In the genomic region with DNA sequence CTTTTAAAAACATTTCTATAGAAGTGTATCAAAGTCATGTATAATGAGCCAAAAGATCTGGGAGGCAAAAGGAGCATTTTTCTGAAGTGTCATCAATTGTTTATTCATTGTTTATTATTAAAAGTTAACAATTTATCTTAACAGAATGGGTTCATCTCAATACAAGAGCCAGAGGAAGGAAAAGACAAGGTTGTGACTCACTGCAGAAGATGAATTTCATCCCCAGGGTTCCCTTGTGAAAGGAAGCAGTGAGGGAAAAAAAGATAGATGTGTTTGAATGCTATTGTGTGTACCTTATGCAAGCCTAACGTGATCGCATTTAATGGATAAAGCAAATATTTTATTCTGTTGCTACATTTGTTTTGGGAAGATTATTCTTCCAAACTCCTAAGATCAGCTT, we compare ENCODE assay signal across 27 cellular contexts.
A peak's percentile ranks its signal among the peaks of the same experiment; 100 is the strongest.
DNase-seq lines count a peak whose midpoint lies in the region; ATAC-seq, FAIRE-seq and TF ChIP-seq lines count a peak whose summit lies in the region.
"Had no signal": no experiment of that assay in that cellular context is flagged by ENCODE, and none has a peak within 500 bp of the region (broad histone marks: within the 10 kb centered on the region; RNA-seq: fewer than 3 reads in every experiment).

No MANE protein-coding gene starts in this region.

- peaks cover 4% of the 10 kb centered on the region for H3K36me3 Mint-ChIP-seq in astrocyte (ENCODE audit: low read depth, unreplicated experiment)
- no peaks in the 10 kb centered on the region for H3K36me3 Mint-ChIP-seq in activated CD8-positive, alpha-beta T cell treated with anti-CD3 and anti-CD28 coated beads for 36 hours (ENCODE audit: low read depth)

- TF ChIP-seq CTCF in astrocyte (IDR thresholded peaks at IDR 0.05; ENCODE audit: insufficient read depth, low read depth, low read length) (no peak), fibroblast of lung (conservative IDR thresholded peaks at IDR 0.05 in 1 of 2, IDR thresholded peaks at IDR 0.05 in 1 of 2; ENCODE audit: low read depth in 1 of 2, low read length in 2 of 2) (no peak)
- no peak for TF ChIP-seq CTCF in activated CD8-positive, alpha-beta T cell treated with anti-CD3 and anti-CD28 coated beads for 36 hours (IDR thresholded peaks at IDR 0.05)

- WGBS in GM23248 (ENCODE audit: low coverage in 1 of 2, low lambda C conversion rate in 2 of 2, missing lambda C conversion rate in 2 of 2), 2 experiments: 86 to 96% methylated on average over 2 of the region's 2 CpGs

- H3K27me3 ChIP-seq in GM23248 (replicated peaks; ENCODE audit: insufficient read depth): 0 out of 2 replicates have a peak, but pooled peaks cover 4% of the 10 kb centered on the region
- H3K27me3 ChIP-seq in astrocyte (ENCODE audit: insufficient read depth, low read length): no peaks in the 10 kb centered on the region
- H3K27me3 ChIP-seq in fibroblast of lung (ENCODE audit: control insufficient read depth, insufficient read depth, low read length): no peaks in the 10 kb centered on the region
- H3K27me3 ChIP-seq: BLaER1 treated with 17β-estradiol and CSF1 and Interleukin-3, amounts not matched to agents 10 nM and 100 nM; SJCRH30 had no signal

- CTCF ChIA-PET in activated CD8-positive, alpha-beta T cell treated with anti-CD3 and anti-CD28 coated beads for 36 hours (lab: Charles Lee): interaction anchor here (1.1 kb wide), 1 partner anchor 12 kb away, joined by 3 read pairs; no protein-coding TSS in a partner anchor

- H3K4me3 ChIP-seq in GM23248: no peak overlapping the region
- no peak overlapping the region for H3K4me3 ChIP-seq in astrocyte (ENCODE audit: insufficient read depth, low read depth, low read length)
- no peak overlapping the region for H3K4me3 ChIP-seq in fibroblast of lung (replicated peaks in 1 of 4; ENCODE audit: control extremely low read depth in 1 of 4, insufficient read depth in 1 of 4, low read depth in 3 of 4, low read length in 4 of 4)
- H3K4me3 ChIP-seq: BLaER1 treated with 17β-estradiol and CSF1 and Interleukin-3, amounts not matched to agents 10 nM and 100 nM; HAP-1; PC-9; SJCRH30 had no signal

- H3K27ac ChIP-seq in GM23248: no peak overlapping the region
- H3K27ac ChIP-seq in astrocyte (ENCODE audit: low read depth, low read length): no peak overlapping the region
- H3K27ac ChIP-seq in fibroblast of lung (ENCODE audit: insufficient read depth, low read length): no peak overlapping the region
- H3K27ac ChIP-seq: BLaER1 treated with 17β-estradiol and CSF1 and Interleukin-3, amounts not matched to agents 10 nM and 100 nM; HL-60; PC-9; SJCRH30 had no signal

- H3K4me1 Mint-ChIP-seq in astrocyte (ENCODE audit: low read depth, unreplicated experiment): no peaks in the 10 kb centered on the region
- H3K4me1 Mint-ChIP-seq in activated CD8-positive, alpha-beta T cell treated with anti-CD3 and anti-CD28 coated beads for 36 hours (ENCODE audit: low read depth): no peaks in the 10 kb centered on the region

- H3K9ac ChIP-seq in GM23248: no peak overlapping the region
- no peak overlapping the region for H3K9ac ChIP-seq in astrocyte (ENCODE audit: low read length)
- H3K9ac ChIP-seq in fibroblast of lung (ENCODE audit: insufficient read depth, low read length): no peak overlapping the region
- H3K9ac ChIP-seq: BLaER1 treated with 17β-estradiol and CSF1 and Interleukin-3, amounts not matched to agents 10 nM and 100 nM had no signal

- no peaks in the 10 kb centered on the region for H3K9me2 ChIP-seq in GM23248 (ENCODE audit: insufficient read depth)

- intact Hi-C loops in activated CD8-positive, alpha-beta T cell treated with anti-CD3 and anti-CD28 coated beads for 36 hours (cut with micrococcal nuclease): no loop called here

- H2AFZ ChIP-seq in GM23248 (no peak overlapping the region), astrocyte (ENCODE audit: low read depth, low read length) (no peak overlapping the region), fibroblast of lung (ENCODE audit: low read length) (no peak overlapping the region)
- H2AFZ ChIP-seq: PC-9 had no signal

- FAIRE-seq in astrocyte (lab: Jason Lieb, UNC): no peak
- FAIRE-seq: A204.1, D721Med had no signal

- H3K4me2 ChIP-seq in GM23248 (ENCODE audit: unreplicated experiment) (no peak overlapping the region), astrocyte (ENCODE audit: low read length) (no peak overlapping the region), fibroblast of lung (ENCODE audit: extremely low read depth, insufficient read depth, low read length) (no peak overlapping the region)
- H3K4me2 ChIP-seq: BLaER1 treated with 17β-estradiol and CSF1 and Interleukin-3, amounts not matched to agents 10 nM and 100 nM; PC-9 had no signal

- in situ Hi-C loops in GM23248 (cut with MboI): loop anchor here (25.0 kb wide), 1 partner anchor 274 kb away; a partner anchor contains a TSS

- H3K79me2 ChIP-seq in GM23248 (ENCODE audit: insufficient read depth) (no peaks in the 10 kb centered on the region), astrocyte (ENCODE audit: insufficient read depth, low read length) (no peaks in the 10 kb centered on the region), fibroblast of lung (ENCODE audit: control insufficient read depth, insufficient read depth, low read length) (no peaks in the 10 kb centered on the region)

- H3K4me1 ChIP-seq in GM23248 (ENCODE audit: insufficient read depth) (no peaks in the 10 kb centered on the region), astrocyte (ENCODE audit: insufficient read depth, low read length) (no peaks in the 10 kb centered on the region), fibroblast of lung (ENCODE audit: control insufficient read depth, extremely low read depth, insufficient read depth, low read length) (no peaks in the 10 kb centered on the region)
- H3K4me1 ChIP-seq: BLaER1 treated with 17β-estradiol and CSF1 and Interleukin-3, amounts not matched to agents 10 nM and 100 nM; HAP-1; SJCRH30 had no signal

- no peak overlapping the region for H3K4me3 Mint-ChIP-seq in astrocyte (ENCODE audit: unreplicated experiment)
- no peak overlapping the region for H3K4me3 Mint-ChIP-seq in activated CD8-positive, alpha-beta T cell treated with anti-CD3 and anti-CD28 coated beads for 36 hours
- H3K4me3 Mint-ChIP-seq: CD4-positive, alpha-beta T cell; HFFc6 had no signal

- DNase-seq in GM23248 (peak; percentile 7), astrocyte (ENCODE audit: low read depth) (peak; percentile 29), fibroblast of lung (ENCODE audit: low read depth in 2 of 2) (peak; percentile 32), NCI-H128 (lab: John Stamatoyannopoulos, UW; ENCODE audit: unreplicated experiment) (no peak), T1000 (lab: John Stamatoyannopoulos, UW) (no peak)
- DNase-seq in activated naive CD4-positive, alpha-beta T cell treated with anti-CD3 and anti-CD28 coated beads, Interleukin-2, amount 50 U/mL, for 16 hours: no peak
- no peak for DNase-seq in activated CD8-positive, alpha-beta T cell treated with anti-CD3 and anti-CD28 coated beads for 36 hours
- DNase-seq: AML-193; CD4-positive, alpha-beta T cell; GOT3; HFFc6; Karpas-422; MV-4-11; NCI-H1105; NCI-H2029; NCI-H446 treated with DMSO at 0.1 percent for 48 hours; NCI-H526; NCI-H82; NK-92 treated with Interleukin-12 subunit alpha and Interleukin-12 subunit beta, amount 100 ng/mL, for 24 hours; PC-9; SJCRH30 had no signal

- POLR2A ChIA-PET in activated CD8-positive, alpha-beta T cell treated with anti-CD3 and anti-CD28 coated beads for 36 hours (lab: Charles Lee): no interaction called here

- H3K27me3 Mint-ChIP-seq in astrocyte (ENCODE audit: low read depth, unreplicated experiment): peaks cover 3% of the 10 kb centered on the region
- no peaks in the 10 kb centered on the region for H3K27me3 Mint-ChIP-seq in activated CD8-positive, alpha-beta T cell treated with anti-CD3 and anti-CD28 coated beads for 36 hours
- H3K27me3 Mint-ChIP-seq: CD4-positive, alpha-beta T cell had no signal

- H4K20me1 ChIP-seq in GM23248 (ENCODE audit: insufficient read depth) (no peaks in the 10 kb centered on the region), astrocyte (ENCODE audit: insufficient read depth, low read length) (no peaks in the 10 kb centered on the region), fibroblast of lung (ENCODE audit: control insufficient read depth, extremely low read depth, insufficient read depth, low read length) (no peaks in the 10 kb centered on the region)
- H4K20me1 ChIP-seq: BLaER1 treated with 17β-estradiol and CSF1 and Interleukin-3, amounts not matched to agents 10 nM and 100 nM had no signal

- H3K27ac Mint-ChIP-seq in astrocyte (ENCODE audit: unreplicated experiment): no peak overlapping the region
- no peak overlapping the region for H3K27ac Mint-ChIP-seq in activated CD8-positive, alpha-beta T cell treated with anti-CD3 and anti-CD28 coated beads for 36 hours
- H3K27ac Mint-ChIP-seq: CD4-positive, alpha-beta T cell; HFFc6 had no signal

- H3K36me3 ChIP-seq in GM23248 (ENCODE audit: low read depth): no peaks in the 10 kb centered on the region
- no peaks in the 10 kb centered on the region for H3K36me3 ChIP-seq in astrocyte (ENCODE audit: insufficient read depth, low read length)
- H3K36me3 ChIP-seq in fibroblast of lung (ENCODE audit: control insufficient read depth, insufficient read depth, low read length): no peaks in the 10 kb centered on the region
- H3K36me3 ChIP-seq: BLaER1 treated with 17β-estradiol and CSF1 and Interleukin-3, amounts not matched to agents 10 nM and 100 nM; HAP-1; SJCRH30 had no signal

- no peak for ATAC-seq in activated CD8-positive, alpha-beta T cell treated with anti-CD3 and anti-CD28 coated beads for 36 hours
- ATAC-seq: Right ventricle myocardium inferior had no signal

- H3K9me3 ChIP-seq in GM23248 (ENCODE audit: low read depth) (no peaks in the 10 kb centered on the region), astrocyte (ENCODE audit: insufficient read depth, low read depth, low read length) (no peaks in the 10 kb centered on the region), fibroblast of lung (ENCODE audit: control insufficient read depth, insufficient read depth, low read depth, low read length) (no peaks in the 10 kb centered on the region)
- H3K9me3 ChIP-seq: HAP-1, SJCRH30 had no signal

- H3F3A ChIP-seq in GM23248 (ENCODE audit: insufficient read depth): no peaks in the 10 kb centered on the region

- peaks cover 3% of the 10 kb centered on the region for H3K9me3 Mint-ChIP-seq in astrocyte (ENCODE audit: unreplicated experiment)
- H3K9me3 Mint-ChIP-seq in activated CD8-positive, alpha-beta T cell treated with anti-CD3 and anti-CD28 coated beads for 36 hours: peaks cover 7% of the 10 kb centered on the region
- H3K9me3 Mint-ChIP-seq: HFFc6 had no signal

Comparison
In these comparisons a context has a peak if more than half of its experiments do, and no peak if none do; other contexts are left out.
1. DNase-seq: peak in GM23248 (single experiment), astrocyte (single experiment) and fibroblast of lung (2 of 2); none in activated naive CD4-positive, alpha-beta T cell treated with anti-CD3 and anti-CD28 coated beads, Interleukin-2, amount 50 U/mL, for 16 hours (single experiment), NCI-H128 (single experiment), T1000 (single experiment) and activated CD8-positive, alpha-beta T cell treated with anti-CD3 and anti-CD28 coated beads for 36 hours (single experiment).